In the genomic region with DNA sequence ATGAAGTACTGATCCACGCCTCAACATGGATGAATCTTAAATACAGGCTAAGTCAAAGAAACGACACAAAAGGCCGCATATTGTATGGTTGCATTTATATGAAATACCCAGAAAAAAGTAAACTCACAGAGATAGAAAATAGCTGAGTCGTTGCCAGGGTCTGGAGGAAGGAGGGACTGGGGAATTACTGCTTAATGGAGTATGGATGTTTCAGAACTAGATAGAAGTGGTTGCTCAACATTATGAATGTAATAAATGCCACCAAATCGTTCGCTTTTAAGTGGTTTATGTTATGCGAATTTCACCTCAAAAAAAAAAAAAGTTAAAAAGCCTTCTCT, we compare ENCODE assay signal across 8 cellular contexts. TPM values are rescaled to one million over a fixed set of nuclear protein-coding genes. Genes with fewer than 3 reads are reported as not detected.
DNase-seq lines count a peak whose midpoint lies in the region; ATAC-seq and TF ChIP-seq lines count a peak whose summit lies in the region.

No MANE protein-coding gene starts in this region.

- H3K4me3 ChIP-seq in right atrium auricular region (peak overlapping the region; percentile 63 to 70), astrocyte of the spinal cord (ENCODE audit: low read depth, low read length) (peak overlapping the region; percentile 61), mesendoderm (ENCODE audit: low read length) (no peak overlapping the region)

- H4K5ac ChIP-seq in mesendoderm (ENCODE audit: low read length) = no peak overlapping the region

- in situ Hi-C loops in astrocyte of the spinal cord (cut with HindIII; ENCODE audit: low sequenced_read_pairs) = no loop called here

- H3K79me2 ChIP-seq in mesendoderm (ENCODE audit: control insufficient read depth, insufficient read depth, low read length) = peaks cover 22% of the 10 kb centered on the region

- no peak overlapping the region for H4K8ac ChIP-seq in mesendoderm (ENCODE audit: low read depth, low read length)

- H3K36me3 ChIP-seq in right atrium auricular region (no peaks in the 10 kb centered on the region), mesendoderm (ENCODE audit: control insufficient read depth, insufficient read depth, low read length) (no peaks in the 10 kb centered on the region)

- intact Hi-C loops in Right ventricle myocardium inferior (cut with DNase I) = loop anchor here (5.0 kb wide), 1 partner anchor 74 kb away; a partner anchor contains a TSS

- CTCF ChIA-PET in HEK293T (lab: Yijun Ruan, JAX) = no interaction called here

- no peak overlapping the region for H3K23ac ChIP-seq in mesendoderm (ENCODE audit: low read length)

- TF ChIP-seq CTCF in right atrium auricular region (IDR thresholded peaks at IDR 0.05) (no peak), astrocyte of the spinal cord (IDR thresholded peaks at IDR 0.05; ENCODE audit: low read depth, low read length) (no peak)

- H3K79me1 ChIP-seq in mesendoderm (ENCODE audit: low read length) = peaks cover 9% of the 10 kb centered on the region

- DNase-seq in right atrium auricular region (ENCODE audit: low spot score) (no peak), Right ventricle myocardium inferior (ENCODE audit: missing footprints) (no peak), astrocyte of the spinal cord (ENCODE audit: low read depth, low spot score) (no peak), mesendoderm (no peak), D341Med (ENCODE audit: low spot score) (no peak), HEK293T (ENCODE audit: extremely low spot score) (no peak)
- DNase-seq in activated effector memory CD4-positive, alpha-beta T cell treated with anti-CD3 and anti-CD28 coated beads, Interleukin-2, amount 50 U/mL, for 16 hours = no peak

- peak overlapping the region; percentile 100 for H3K18ac ChIP-seq in mesendoderm (ENCODE audit: low read length)

- POLR2A ChIA-PET in HEK293T (lab: Yijun Ruan, JAX) = interaction anchor here (0.7 to 2.6 kb wide), 5 partner anchors 10 to 74 kb away, joined by 3 to 12 read pairs (median 4); no protein-coding TSS in a partner anchor

- no peak overlapping the region for H2AK5ac ChIP-seq in mesendoderm (ENCODE audit: low read length)

- H3K4me2 ChIP-seq in mesendoderm (ENCODE audit: low read length) = no peak overlapping the region

- H3K9me3 ChIP-seq in right atrium auricular region = no peaks in the 10 kb centered on the region

- no peak overlapping the region for H2BK120ac ChIP-seq in mesendoderm (ENCODE audit: low read depth, low read length)

- H3K27me3 ChIP-seq in right atrium auricular region (no peaks in the 10 kb centered on the region), mesendoderm (ENCODE audit: insufficient read depth, low read length, poor library complexity) (no peaks in the 10 kb centered on the region)

- H3K9ac ChIP-seq in mesendoderm (ENCODE audit: low read length) = peak overlapping the region; percentile 33

- peak overlapping the region; percentile 81 for H3K56ac ChIP-seq in mesendoderm (ENCODE audit: low read length)

- no CpG with 5 or more reads among the region's 7 CpGs for WGBS in mesendoderm (ENCODE audit: extremely low coverage, insufficient coverage, low lambda C conversion rate)

- H3K4me1 ChIP-seq in right atrium auricular region (peaks cover 0 to 32% of the 10 kb centered on the region in 2 donors), mesendoderm (ENCODE audit: control insufficient read depth, low read depth, low read length) (peaks cover 2% of the 10 kb centered on the region)

- H2BK5ac ChIP-seq in mesendoderm (ENCODE audit: low read length) = no peak overlapping the region

- ATAC-seq in Right ventricle myocardium inferior = no peak
- ATAC-seq in GM19328 (IDR thresholded peaks at IDR 0.05; ENCODE audit: unreplicated experiment) = no peak

- H3K4ac ChIP-seq in mesendoderm (ENCODE audit: low read depth, low read length) = no peak overlapping the region

- H2BK15ac ChIP-seq in mesendoderm (replicated peaks; ENCODE audit: low read depth) = no peak overlapping the region

- H3K27ac ChIP-seq in right atrium auricular region (peak overlapping the region; percentile 87 to 93), mesendoderm (ENCODE audit: low read depth, low read length) (peak overlapping the region; percentile 81)

TF ChIP-seq in HEK293T, 16 proteins besides CTCF, POLR2A, EP300 and RAD21:
- TF ChIP-seq SP1 (IDR thresholded peaks at IDR 0.05) = no peak

RNA-seq across cellular contexts. Expression of a gene that starts 0.8 kb away (rescaled TPM):
- total RNA-seq in right atrium auricular region (10 to 100 TPM; 20.9 to 29.3 TPM), Right ventricle myocardium inferior (18.6 TPM)
- 35.3 TPM for polyA plus RNA-seq in mesendoderm (2013, experiment 1 of 2)
- polyA plus RNA-seq in mesendoderm (2013, experiment 2 of 2) = 37.9 TPM

RNA-seq across cellular contexts. Expression of a gene that starts 46.8 kb away (rescaled TPM):
- under 1 TPM in 1 of 2 donors, not detected in 1; 0.37 TPM for total RNA-seq in right atrium auricular region
- total RNA-seq in Right ventricle myocardium inferior = 0.14 TPM
- 9.0 TPM for polyA plus RNA-seq in mesendoderm (2013, experiment 1 of 2)
- 7.4 TPM for polyA plus RNA-seq in mesendoderm (2013, experiment 2 of 2)
